Comparison of ENCODE assay signal across 8 cellular contexts in genomic region chr3:13894812-13895154, GRCh38. TPM values are rescaled to one million over a fixed set of nuclear protein-coding genes. Genes with fewer than 3 reads are reported as not detected.
DNase-seq lines count a peak whose midpoint lies in the region; ATAC-seq, FAIRE-seq and TF ChIP-seq lines count a peak whose summit lies in the region.

No MANE protein-coding gene starts in this region.

- peaks cover 13% of the 10 kb centered on the region for H3K9me3 Mint-ChIP-seq in nephron

- H3K4me3 Mint-ChIP-seq in nephron = peak overlapping the region; percentile 90 to 93 (median 93)

- H3K4me1 ChIP-seq in ectodermal cell (ENCODE audit: control insufficient read depth, insufficient read depth, low read length) = no peaks in the 10 kb centered on the region

- H3K4me1 Mint-ChIP-seq in nephron = peaks cover 10% of the 10 kb centered on the region

- no peak for ATAC-seq in HG02588 (IDR thresholded peaks at IDR 0.05; ENCODE audit: unreplicated experiment)

- POLR2A ChIA-PET in AG04450 (lab: Yijun Ruan, JAX) = no interaction called here

- no peak overlapping the region for H3K27ac Mint-ChIP-seq in nephron

- TF ChIP-seq CTCF in AG04450 (IDR thresholded peaks at IDR 0.05; ENCODE audit: low read depth, low read length) = no peak
- no peak for TF ChIP-seq CTCF in nephron (IDR thresholded peaks at IDR 0.05; ENCODE audit: unreplicated experiment in 3 of 3)

- H3K36me3 ChIP-seq in ectodermal cell (ENCODE audit: control insufficient read depth, insufficient read depth, low read length) = no peaks in the 10 kb centered on the region

- no peak for FAIRE-seq in H54 (lab: Jason Lieb, UNC)

- H3K27me3 ChIP-seq in AG04450 (ENCODE audit: control insufficient read depth, insufficient read depth, low read length) (peaks cover 13% of the 10 kb centered on the region), ectodermal cell (ENCODE audit: control insufficient read depth, insufficient read depth, low read length, poor library complexity, severe bottlenecking) (peaks cover 30% of the 10 kb centered on the region)

- H3K36me3 Mint-ChIP-seq in nephron (ENCODE audit: low read depth) = no peaks in the 10 kb centered on the region

- no peak for DNase-seq in AG04450 (ENCODE audit: low read depth, low spot score)
- DNase-seq in Jurkat, Clone E6-1 (ENCODE audit: low read depth, low spot score) = no peak
- DNase-seq in stimulated activated CD8-positive, alpha-beta memory T cell treated with anti-CD3 and anti-CD28 coated beads, Interleukin-4, amount 100 ng/mL, for 48 hours = no peak
- DNase-seq in NOMO-1 treated with DMSO at 0.1 percent for 48 hours (lab: John Stamatoyannopoulos, UW; ENCODE audit: unreplicated experiment) = no peak
- no peak for DNase-seq in H54 (ENCODE audit: insufficient read length, low spot score)

- CTCF ChIA-PET in AG04450 (lab: Charles Lee) = no interaction called here

- 66 to 67% methylated on average over 20 of the region's 20 CpGs for WGBS in ectodermal cell, 2 experiments

- peaks cover 27% of the 10 kb centered on the region for H3K27me3 Mint-ChIP-seq in nephron (ENCODE audit: low read depth)

- no peak for TF ChIP-seq POLR2A in H54 (IDR thresholded peaks at IDR 0.05; ENCODE audit: low read depth, low read length)

- H3K27ac ChIP-seq in AG04450 (ENCODE audit: low read depth, low read length) = no peak overlapping the region
- H3K27ac ChIP-seq in ectodermal cell (ENCODE audit: insufficient read depth, low read depth, low read length, poor library complexity, severe bottlenecking) = no peak overlapping the region

- peaks cover 16% of the 10 kb centered on the region for H3K9me3 ChIP-seq in AG04450 (ENCODE audit: control insufficient read depth, insufficient read depth, low read length)
- H3K9me3 ChIP-seq in ectodermal cell (ENCODE audit: control insufficient read depth, low read length) = no peaks in the 10 kb centered on the region

- H3K4me3 ChIP-seq in AG04450 (ENCODE audit: low read depth, low read length) = peak overlapping the region; percentile 62
- H3K4me3 ChIP-seq in Jurkat, Clone E6-1 (ENCODE audit: low read length) = peak overlapping the region; percentile 49
- H3K4me3 ChIP-seq in ectodermal cell (ENCODE audit: insufficient read depth, low read depth, low read length) = peak overlapping the region; percentile 51

RNA-seq across cellular contexts. Expression of gene WNT7A, which starts 14.9 kb away (rescaled TPM):
- not detected in 2 replicates for polyA plus RNA-seq in AG04450 (2011; rRNA removed)
- not detected in 2 replicates for polyA minus RNA-seq in AG04450 (2011; rRNA and poly(A)+ RNA removed)
- polyA plus RNA-seq in Jurkat, Clone E6-1 (2012; ENCODE audit: insufficient read depth, insufficient read length) = not detected
- polyA plus RNA-seq in ectodermal cell (2013, experiment 1 of 4) = 0.15 TPM
- 0.27 TPM for polyA plus RNA-seq in ectodermal cell (2013, experiment 2 of 4)
- polyA plus RNA-seq in ectodermal cell (2013, experiment 3 of 4) = 0.64 TPM
- 1.3 TPM for polyA plus RNA-seq in ectodermal cell (2013, experiment 4 of 4)
